ENCODE assay signal across 16 cellular contexts in the genomic region with DNA sequence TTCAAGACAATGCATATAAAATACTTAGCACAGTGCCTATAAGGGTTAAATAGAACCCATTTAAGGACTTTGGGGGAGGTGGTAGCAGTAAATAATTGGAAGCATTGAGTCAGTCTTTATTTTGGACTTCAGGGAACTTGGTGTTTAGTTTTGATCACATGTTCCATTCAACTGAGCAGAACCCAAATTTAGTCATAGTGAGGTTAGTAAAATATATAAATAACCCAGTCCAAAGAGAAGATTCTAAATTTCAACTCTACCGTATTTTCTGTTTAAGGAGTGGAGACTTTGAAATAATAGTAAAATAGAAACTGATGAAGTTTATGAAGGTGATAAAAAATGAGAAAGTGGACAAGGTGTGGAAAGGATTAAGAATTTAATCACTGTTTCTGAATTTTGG. TPM values are rescaled to one million over a fixed set of nuclear protein-coding genes. Genes with fewer than 3 reads are reported as not detected.
DNase-seq lines count a peak whose midpoint lies in the region; ATAC-seq and TF ChIP-seq lines count a peak whose summit lies in the region.
"Had no signal": no experiment of that assay in that cellular context is flagged by ENCODE, and none has a peak within 500 bp of the region (broad histone marks: within the 10 kb centered on the region; RNA-seq: fewer than 3 reads in every experiment).

No MANE protein-coding gene starts in this region.

- peaks cover 28% of the 10 kb centered on the region for H3K79me2 ChIP-seq in MM.1S (ENCODE audit: low read length)

- CTCF ChIA-PET in activated naive CD4-positive, alpha-beta T cell treated with anti-CD3 and anti-CD28 coated beads for 36 hours (lab: Charles Lee): no interaction called here

- peaks cover 8 to 13% of the 10 kb centered on the region in 2 donors for H3K4me1 Mint-ChIP-seq in stimulated activated naive B cell treated with anti-CD40 and anti-IgM and Interleukin-4, amounts not matched to agents 10 μg/mL and 1 μg/mL and 100 μg/mL, for 72 hours
- H3K4me1 Mint-ChIP-seq in activated naive CD4-positive, alpha-beta T cell treated with anti-CD3 and anti-CD28 coated beads for 36 hours (ENCODE audit: low read depth): peaks cover 3% of the 10 kb centered on the region
- H3K4me1 Mint-ChIP-seq: activated CD4-positive, alpha-beta memory T cell treated with anti-CD3 and anti-CD28 coated beads, Interleukin-2, amount 10 ng/mL, durations not matched to agents 7 days and 5 days; activated naive CD4-positive, alpha-beta T cell treated with anti-CD3 and anti-CD28 coated beads, Interleukin-2, amount 10 ng/mL, durations not matched to agents 7 days and 5 days had no signal

- no peaks in the 10 kb centered on the region for H3K27me3 Mint-ChIP-seq in stimulated activated naive B cell treated with anti-CD40 and anti-IgM and Interleukin-4, amounts not matched to agents 10 μg/mL and 1 μg/mL and 100 μg/mL, for 72 hours
- no peaks in the 10 kb centered on the region for H3K27me3 Mint-ChIP-seq in activated naive CD4-positive, alpha-beta T cell treated with anti-CD3 and anti-CD28 coated beads for 36 hours (ENCODE audit: low read depth)
- H3K27me3 Mint-ChIP-seq: activated CD4-positive, alpha-beta memory T cell treated with anti-CD3 and anti-CD28 coated beads, Interleukin-2, amount 10 ng/mL, durations not matched to agents 7 days and 5 days; activated naive CD4-positive, alpha-beta T cell treated with anti-CD3 and anti-CD28 coated beads, Interleukin-2, amount 10 ng/mL, durations not matched to agents 7 days and 5 days had no signal

- H3K9me3 ChIP-seq in MM.1S (replicated peaks; ENCODE audit: insufficient read depth, low read length): no peaks in the 10 kb centered on the region
- H3K9me3 ChIP-seq: transverse colon had no signal

- peaks cover 3% of the 10 kb centered on the region; the same call in 1 of the 2 replicates for H3F3A ChIP-seq in MM.1S (ENCODE audit: insufficient read depth, low read length)

- intact Hi-C loops in activated naive CD4-positive, alpha-beta T cell treated with anti-CD3 and anti-CD28 coated beads for 36 hours (cut with micrococcal nuclease): no loop called here

- no peak overlapping the region for H2AFZ ChIP-seq in MM.1S (ENCODE audit: low read length)

- ATAC-seq in HG02610 (IDR thresholded peaks at IDR 0.05; ENCODE audit: unreplicated experiment): peak; percentile 64
- peak; percentile 68 to 81 for ATAC-seq in stimulated activated naive B cell treated with anti-CD40 and anti-IgM and Interleukin-4, amounts not matched to agents 10 μg/mL and 1 μg/mL and 100 μg/mL, for 72 hours (replicated peaks)

- H3K9me3 Mint-ChIP-seq in stimulated activated naive B cell treated with anti-CD40 and anti-IgM and Interleukin-4, amounts not matched to agents 10 μg/mL and 1 μg/mL and 100 μg/mL, for 72 hours: no peaks in the 10 kb centered on the region
- no peaks in the 10 kb centered on the region for H3K9me3 Mint-ChIP-seq in activated naive CD4-positive, alpha-beta T cell treated with anti-CD3 and anti-CD28 coated beads for 36 hours
- H3K9me3 Mint-ChIP-seq: activated CD4-positive, alpha-beta memory T cell treated with anti-CD3 and anti-CD28 coated beads, Interleukin-2, amount 10 ng/mL, durations not matched to agents 7 days and 5 days; activated naive CD4-positive, alpha-beta T cell treated with anti-CD3 and anti-CD28 coated beads, Interleukin-2, amount 10 ng/mL, durations not matched to agents 7 days and 5 days had no signal

- H3K4me3 ChIP-seq in MM.1S (ENCODE audit: low read length): no peak overlapping the region
- H3K4me3 ChIP-seq: lung, transverse colon had no signal

- peak overlapping the region; percentile 18 to 37 for H3K4me3 Mint-ChIP-seq in stimulated activated naive B cell treated with anti-CD40 and anti-IgM and Interleukin-4, amounts not matched to agents 10 μg/mL and 1 μg/mL and 100 μg/mL, for 72 hours
- no peak overlapping the region for H3K4me3 Mint-ChIP-seq in activated naive CD4-positive, alpha-beta T cell treated with anti-CD3 and anti-CD28 coated beads for 36 hours
- H3K4me3 Mint-ChIP-seq: activated CD4-positive, alpha-beta memory T cell treated with anti-CD3 and anti-CD28 coated beads, Interleukin-2, amount 10 ng/mL, durations not matched to agents 7 days and 5 days; activated naive CD4-positive, alpha-beta T cell treated with anti-CD3 and anti-CD28 coated beads, Interleukin-2, amount 10 ng/mL, durations not matched to agents 7 days and 5 days had no signal

- no peaks in the 10 kb centered on the region for H3K36me3 Mint-ChIP-seq in stimulated activated naive B cell treated with anti-CD40 and anti-IgM and Interleukin-4, amounts not matched to agents 10 μg/mL and 1 μg/mL and 100 μg/mL, for 72 hours
- H3K36me3 Mint-ChIP-seq in activated naive CD4-positive, alpha-beta T cell treated with anti-CD3 and anti-CD28 coated beads for 36 hours (ENCODE audit: low read depth): no peaks in the 10 kb centered on the region
- H3K36me3 Mint-ChIP-seq: activated naive CD4-positive, alpha-beta T cell treated with anti-CD3 and anti-CD28 coated beads, Interleukin-2, amount 10 ng/mL, durations not matched to agents 7 days and 5 days had no signal

- DNase-seq in NOMO-1 treated with DMSO at 0.1 percent for 48 hours (lab: John Stamatoyannopoulos, UW; ENCODE audit: unreplicated experiment) (peak; percentile 10), NOMO-1 (lab: John Stamatoyannopoulos, UW; ENCODE audit: unreplicated experiment in 2 of 2) (no peak), MM.1S (no peak), UCSD-AML1 (lab: John Stamatoyannopoulos, UW; ENCODE audit: unreplicated experiment) (no peak), SIG-M5 (lab: John Stamatoyannopoulos, UW) (no peak)
- DNase-seq in stimulated activated naive B cell treated with anti-CD40 and anti-IgM and Interleukin-4, amounts not matched to agents 10 μg/mL and 1 μg/mL and 100 μg/mL, for 72 hours: no peak
- no peak for DNase-seq in activated naive CD4-positive, alpha-beta T cell treated with anti-CD3 and anti-CD28 coated beads for 36 hours
- DNase-seq: activated CD4-positive, alpha-beta memory T cell treated with anti-CD3 and anti-CD28 coated beads, Interleukin-2, amount 10 ng/mL, durations not matched to agents 7 days and 5 days; activated naive CD4-positive, alpha-beta T cell treated with anti-CD3 and anti-CD28 coated beads, Interleukin-2, amount 10 ng/mL, durations not matched to agents 7 days and 5 days; small intestine; transverse colon had no signal

- no peak overlapping the region for H3K27ac ChIP-seq in MM.1S (ENCODE audit: low read length)
- H3K27ac ChIP-seq: 22Rv1, epithelial cell of prostate, KMS-11, transverse colon had no signal

- no peaks in the 10 kb centered on the region for H3K36me3 ChIP-seq in MM.1S (replicated peaks; ENCODE audit: insufficient read depth, low read length)
- H3K36me3 ChIP-seq: transverse colon had no signal

- no peak overlapping the region for H3K27ac Mint-ChIP-seq in stimulated activated naive B cell treated with anti-CD40 and anti-IgM and Interleukin-4, amounts not matched to agents 10 μg/mL and 1 μg/mL and 100 μg/mL, for 72 hours
- no peak overlapping the region for H3K27ac Mint-ChIP-seq in activated naive CD4-positive, alpha-beta T cell treated with anti-CD3 and anti-CD28 coated beads for 36 hours
- H3K27ac Mint-ChIP-seq: activated CD4-positive, alpha-beta memory T cell treated with anti-CD3 and anti-CD28 coated beads, Interleukin-2, amount 10 ng/mL, durations not matched to agents 7 days and 5 days; activated naive CD4-positive, alpha-beta T cell treated with anti-CD3 and anti-CD28 coated beads, Interleukin-2, amount 10 ng/mL, durations not matched to agents 7 days and 5 days had no signal

- no peaks in the 10 kb centered on the region for H3K9me2 ChIP-seq in MM.1S (replicated peaks; ENCODE audit: insufficient read depth, low read length)

- no peaks in the 10 kb centered on the region for H4K20me1 ChIP-seq in MM.1S (ENCODE audit: insufficient read depth, low read length)

- peak overlapping the region; percentile 53 for H3K4me2 ChIP-seq in MM.1S (ENCODE audit: low read depth, low read length)
- H3K4me2 ChIP-seq: KMS-11 had no signal

- no peak for TF ChIP-seq CTCF in MM.1S (IDR thresholded peaks at IDR 0.05; ENCODE audit: low read length)

- H3K9ac ChIP-seq in MM.1S (ENCODE audit: low read length): no peak overlapping the region
- H3K9ac ChIP-seq: KMS-11 had no signal

- H3K4me1 ChIP-seq in MM.1S (ENCODE audit: low read length): peaks cover 19% of the 10 kb centered on the region

- no peaks in the 10 kb centered on the region for H3K27me3 ChIP-seq in MM.1S (replicated peaks; ENCODE audit: insufficient read depth, low read length)
- H3K27me3 ChIP-seq: transverse colon had no signal

RNA-seq across cellular contexts. Expression of a gene that starts 19.7 kb away (rescaled TPM):
- total RNA-seq in activated naive CD4-positive, alpha-beta T cell treated with anti-CD3 and anti-CD28 coated beads for 36 hours: 1 to 10 TPM; 4.9 to 5.6 TPM
